Comparison of ENCODE assay signal across 12 cellular contexts in genomic region chr16:89471225-89471624, GRCh38. TPM values are rescaled to one million over a fixed set of nuclear protein-coding genes. Genes with fewer than 3 reads are reported as not detected.
DNase-seq lines count a peak whose midpoint lies in the region; ATAC-seq, FAIRE-seq and TF ChIP-seq lines count a peak whose summit lies in the region.
"Had no signal": no experiment of that assay in that cellular context is flagged by ENCODE, and none has a peak within 500 bp of the region (broad histone marks: within the 10 kb centered on the region; RNA-seq: fewer than 3 reads in every experiment).

No MANE protein-coding gene starts in this region.

- no peak for TF ChIP-seq POLR2A in breast epithelium (IDR thresholded peaks at IDR 0.05)

- FAIRE-seq in astrocyte (lab: Jason Lieb, UNC), result no peak
- FAIRE-seq: pancreas had no signal

- WGBS in mammary epithelial cell (ENCODE audit: low coverage, missing lambda C conversion rate), result 51% methylated on average over 6 of the region's 6 CpGs
- WGBS in hepatocyte (ENCODE audit: low lambda C conversion rate, missing lambda C conversion rate), result 43% methylated on average over 6 of the region's 6 CpGs

- peak overlapping the region; percentile 58 for H3K27ac Mint-ChIP-seq in astrocyte (ENCODE audit: unreplicated experiment)

- no peaks in the 10 kb centered on the region for H3K9me2 ChIP-seq in hepatocyte (replicated peaks; ENCODE audit: insufficient read depth)

- H3K4me3 Mint-ChIP-seq in astrocyte (ENCODE audit: unreplicated experiment), result no peak overlapping the region

- peak; percentile 85 for ATAC-seq in upper lobe of right lung

- dilution Hi-C loops in mammary epithelial cell (cut with HindIII; ENCODE audit: low sequenced_read_pairs), result loop anchor here (5.0 kb wide), 1 partner anchor 69 kb away; no protein-coding TSS in a partner anchor

- H2AFZ ChIP-seq in mammary epithelial cell (ENCODE audit: low read depth, low read length) (no peak overlapping the region), astrocyte (ENCODE audit: low read depth, low read length) (no peak overlapping the region), hepatocyte (no peak overlapping the region)

- peaks cover 100% of the 10 kb centered on the region for H3K79me2 ChIP-seq in mammary epithelial cell (ENCODE audit: insufficient read depth, low read length)
- H3K79me2 ChIP-seq in astrocyte (ENCODE audit: insufficient read depth, low read length), result peaks cover 99% of the 10 kb centered on the region
- H3K79me2 ChIP-seq in hepatocyte, result peaks cover 100% of the 10 kb centered on the region

- H3K36me3 ChIP-seq in mammary epithelial cell (ENCODE audit: insufficient read depth, low read length), result no peaks in the 10 kb centered on the region
- H3K36me3 ChIP-seq in breast epithelium, result no peaks in the 10 kb centered on the region
- peaks cover 3% of the 10 kb centered on the region for H3K36me3 ChIP-seq in astrocyte (ENCODE audit: insufficient read depth, low read length)
- no peaks in the 10 kb centered on the region for H3K36me3 ChIP-seq in hepatocyte (replicated peaks; ENCODE audit: insufficient read depth, low read depth)
- H3K36me3 ChIP-seq in upper lobe of right lung, result no peaks in the 10 kb centered on the region
- H3K36me3 ChIP-seq: colonic mucosa, pancreas had no signal

- intact Hi-C loops in mammary epithelial cell (cut with micrococcal nuclease) (no loop called here), breast epithelium (cut with DNase I; ENCODE audit: low total_unique reads) (no loop called here), upper lobe of right lung (cut with DNase I) (no loop called here)

- peak overlapping the region; percentile 37 for H3K27ac ChIP-seq in mammary epithelial cell (ENCODE audit: insufficient read depth, low read depth, low read length)
- H3K27ac ChIP-seq in breast epithelium, result no peak overlapping the region
- H3K27ac ChIP-seq in astrocyte (ENCODE audit: low read depth, low read length), result no peak overlapping the region
- H3K27ac ChIP-seq in hepatocyte, result peak overlapping the region; percentile 25
- H3K27ac ChIP-seq in upper lobe of right lung, result no peak overlapping the region
- H3K27ac ChIP-seq: colonic mucosa, pancreas, SK-N-MC had no signal

- TF ChIP-seq CTCF in mammary epithelial cell (conservative IDR thresholded peaks at IDR 0.05 in 1 of 2, IDR thresholded peaks at IDR 0.05 in 1 of 2; ENCODE audit: extremely low read depth in 1 of 2, insufficient read depth in 1 of 2, low read depth in 1 of 2, low read length in 2 of 2) (no peak), breast epithelium (IDR thresholded peaks at IDR 0.05) (no peak), astrocyte (IDR thresholded peaks at IDR 0.05; ENCODE audit: insufficient read depth, low read depth, low read length) (no peak), hepatocyte (IDR thresholded peaks at IDR 0.05; ENCODE audit: poor library complexity) (no peak), upper lobe of right lung (IDR thresholded peaks at IDR 0.05) (no peak)

- no peaks in the 10 kb centered on the region for H3K9me3 Mint-ChIP-seq in astrocyte (ENCODE audit: unreplicated experiment)

- no peak overlapping the region for H3K9ac ChIP-seq in mammary epithelial cell (ENCODE audit: insufficient read depth, low read length)
- peak overlapping the region; percentile 6 for H3K9ac ChIP-seq in astrocyte (ENCODE audit: low read length)

- peak; percentile 69 for DNase-seq in mammary epithelial cell
- no peak for DNase-seq in breast epithelium (ENCODE audit: low spot score in 2 of 2)
- peak; percentile 77 for DNase-seq in astrocyte (ENCODE audit: low read depth)
- DNase-seq in hepatocyte (ENCODE audit: low spot score), result no peak
- no peak for DNase-seq in upper lobe of right lung
- no peak for DNase-seq in foreskin melanocyte
- no peak for DNase-seq in SIG-M5 treated with dmso at 0.1 percent for 504 hours (lab: John Stamatoyannopoulos, UW; ENCODE audit: unreplicated experiment)
- no peak for DNase-seq in cerebellum (ENCODE audit: low spot score)
- DNase-seq: colonic mucosa, NCI-H2171 treated with DMSO at 0.1 percent for 48 hours had no signal

- no peaks in the 10 kb centered on the region for H3K27me3 Mint-ChIP-seq in astrocyte (ENCODE audit: low read depth, unreplicated experiment)

- no TSS peak for BruUV-seq in mammary epithelial cell (replicated peaks; lab: Mats Ljungman, UMichigan)

- H3K9me3 ChIP-seq in mammary epithelial cell (replicated peaks; ENCODE audit: insufficient read depth, low read length), result no peaks in the 10 kb centered on the region
- no peaks in the 10 kb centered on the region for H3K9me3 ChIP-seq in breast epithelium
- H3K9me3 ChIP-seq in astrocyte (ENCODE audit: insufficient read depth, low read depth, low read length), result no peaks in the 10 kb centered on the region
- H3K9me3 ChIP-seq in hepatocyte (ENCODE audit: low read depth), result no peaks in the 10 kb centered on the region
- no peaks in the 10 kb centered on the region for H3K9me3 ChIP-seq in upper lobe of right lung
- H3K9me3 ChIP-seq: colonic mucosa, pancreas had no signal

- in situ Hi-C loops in mammary epithelial cell (cut with MboI; ENCODE audit: low sequenced_read_pairs in 2 of 2), result no loop called here

- peaks cover 61% of the 10 kb centered on the region for H3K4me1 Mint-ChIP-seq in astrocyte (ENCODE audit: low read depth, unreplicated experiment)

- no peaks in the 10 kb centered on the region for H3K27me3 ChIP-seq in mammary epithelial cell (ENCODE audit: insufficient read depth, low read length)
- H3K27me3 ChIP-seq in breast epithelium, result no peaks in the 10 kb centered on the region
- H3K27me3 ChIP-seq in astrocyte (ENCODE audit: insufficient read depth, low read length), result no peaks in the 10 kb centered on the region
- no peaks in the 10 kb centered on the region for H3K27me3 ChIP-seq in hepatocyte
- H3K27me3 ChIP-seq in upper lobe of right lung, result no peaks in the 10 kb centered on the region
- H3K27me3 ChIP-seq: colonic mucosa, pancreas had no signal

- H3K36me3 Mint-ChIP-seq in astrocyte (ENCODE audit: low read depth, unreplicated experiment), result peaks cover 11% of the 10 kb centered on the region

- H3K4me1 ChIP-seq in mammary epithelial cell (ENCODE audit: insufficient read depth, low read length) (peaks cover 54% of the 10 kb centered on the region), breast epithelium (peaks cover 0 to 2% of the 10 kb centered on the region in 2 donors), astrocyte (ENCODE audit: insufficient read depth, low read length) (peaks cover 25% of the 10 kb centered on the region), hepatocyte (ENCODE audit: insufficient read depth) (peaks cover 48% of the 10 kb centered on the region), upper lobe of right lung (peaks cover 59% of the 10 kb centered on the region)

- CTCF ChIA-PET in mammary epithelial cell (lab: Charles Lee; ENCODE audit: low non-redundant PET), result no interaction called here

- no peak overlapping the region for H3K4me3 ChIP-seq in mammary epithelial cell (replicated peaks in 1 of 3; ENCODE audit: insufficient read depth in 1 of 3, low read depth in 2 of 3, low read length in 3 of 3)
- no peak overlapping the region for H3K4me3 ChIP-seq in breast epithelium
- no peak overlapping the region for H3K4me3 ChIP-seq in astrocyte (ENCODE audit: insufficient read depth, low read depth, low read length)
- H3K4me3 ChIP-seq in hepatocyte, result no peak overlapping the region
- no peak overlapping the region for H3K4me3 ChIP-seq in upper lobe of right lung
- H3K4me3 ChIP-seq: colonic mucosa, pancreas, SK-N-MC had no signal

- peaks cover 20% of the 10 kb centered on the region for H4K20me1 ChIP-seq in mammary epithelial cell (ENCODE audit: insufficient read depth, low read length)
- peaks cover 98% of the 10 kb centered on the region for H4K20me1 ChIP-seq in astrocyte (ENCODE audit: insufficient read depth, low read length)
- peaks cover 98% of the 10 kb centered on the region for H4K20me1 ChIP-seq in hepatocyte (ENCODE audit: insufficient read depth, poor library complexity, severe bottlenecking)

- H3K4me2 ChIP-seq in mammary epithelial cell (ENCODE audit: insufficient read depth, low read depth, low read length) (no peak overlapping the region), astrocyte (ENCODE audit: low read length) (peak overlapping the region; percentile 17), hepatocyte (no peak overlapping the region)

RNA-seq across cellular contexts. Expression of gene ANKRD11, which starts 19.1 kb away (rescaled TPM):
- total RNA-seq in mammary epithelial cell (100 to 1,000 TPM in 1 of 2 donors, 10 to 100 TPM in 1; 97.4 to 224 TPM), breast epithelium (10 to 100 TPM; 64.0 to 79.0 (median 69.2) TPM), astrocyte (213 TPM in 2 replicates), hepatocyte (48.7 and 50.6 TPM in 2 replicates), upper lobe of right lung (125 TPM), cerebellum (49.4 TPM)
- polyA plus RNA-seq in mammary epithelial cell (48.1 TPM), hepatocyte (130 and 135 TPM in 2 replicates)
- polyA minus RNA-seq in mammary epithelial cell, result 113 TPM

RNA-seq across cellular contexts. Expression of gene SPG7, which starts 37.0 kb away (rescaled TPM):
- total RNA-seq in mammary epithelial cell (100 to 1,000 TPM in 1 of 2 donors, 10 to 100 TPM in 1; 91.9 to 102 TPM), breast epithelium (100 to 1,000 TPM; 104 to 126 (median 118) TPM), astrocyte (86.5 and 96.1 TPM in 2 replicates), hepatocyte (149 and 222 TPM in 2 replicates), upper lobe of right lung (95.0 TPM), cerebellum (102 TPM)
- polyA plus RNA-seq in mammary epithelial cell (49.6 TPM), hepatocyte (108 and 130 TPM in 2 replicates)
- polyA minus RNA-seq in mammary epithelial cell, result 86.2 TPM

Comparison
In these comparisons a context has a peak if more than half of its experiments do, and no peak if none do; other contexts are left out.
1. DNase-seq: peak in mammary epithelial cell (single experiment) and astrocyte (single experiment); none in breast epithelium (0 of 2), hepatocyte (single experiment), upper lobe of right lung (single experiment), foreskin melanocyte (single experiment), SIG-M5 treated with dmso at 0.1 percent for 504 hours (single experiment) and cerebellum (single experiment).
2. H3K27ac ChIP-seq: peak in mammary epithelial cell (single experiment) and hepatocyte (single experiment); none in breast epithelium (0 of 2), astrocyte (single experiment) and upper lobe of right lung (single experiment).